ENCODE assay signal across 26 cellular contexts in genomic region chr20:7313047-7313446, GRCh38.
"Had no signal": no experiment of that assay in that cellular context is flagged by ENCODE, and none has a peak within 500 bp of the region (broad histone marks: within the 10 kb centered on the region; RNA-seq: fewer than 3 reads in every experiment).

No MANE protein-coding gene starts in this region.

- H3K27me3 Mint-ChIP-seq: dendritic cell treated with granulocyte-macrophage colony-stimulating factor and Interleukin-4, amounts not matched to agents 40 ng/mL and 50 ng/mL, for 4 days; effector memory CD8-positive, alpha-beta T cell; memory B cell; naive thymus-derived CD4-positive, alpha-beta T cell had no signal

- H3K36me3 ChIP-seq: colonic mucosa, esophagus muscularis mucosa, gastroesophageal sphincter, heart right ventricle, left lung, lower lobe of right lung had no signal

- H3K27ac Mint-ChIP-seq: dendritic cell treated with granulocyte-macrophage colony-stimulating factor and Interleukin-4, amounts not matched to agents 40 ng/mL and 50 ng/mL, for 4 days; effector memory CD8-positive, alpha-beta T cell; endodermal cell; memory B cell; naive thymus-derived CD4-positive, alpha-beta T cell; natural killer cell had no signal

- H3K27ac ChIP-seq: colonic mucosa, esophagus muscularis mucosa, foreskin keratinocyte, gastroesophageal sphincter, heart right ventricle, left lung, lower lobe of right lung had no signal

- H3K27me3 ChIP-seq: colonic mucosa, esophagus muscularis mucosa, foreskin keratinocyte, left lung had no signal

- H3K9me3 ChIP-seq: colonic mucosa, esophagus muscularis mucosa, gastroesophageal sphincter, heart right ventricle, left lung, lower lobe of right lung had no signal

- H3K4me1 Mint-ChIP-seq: endodermal cell; memory B cell; naive thymus-derived CD4-positive, alpha-beta T cell; natural killer cell had no signal

- H3K4me1 ChIP-seq: colonic mucosa, esophagus muscularis mucosa, foreskin keratinocyte, gastroesophageal sphincter, heart right ventricle, left lung, lower lobe of right lung had no signal

- H3K4me3 ChIP-seq: colonic mucosa, esophagus muscularis mucosa, gastroesophageal sphincter, heart right ventricle, left lung, lower lobe of right lung had no signal

- H3K4me3 Mint-ChIP-seq: dendritic cell treated with granulocyte-macrophage colony-stimulating factor and Interleukin-4, amounts not matched to agents 40 ng/mL and 50 ng/mL, for 4 days; effector memory CD8-positive, alpha-beta T cell; endodermal cell; memory B cell; naive thymus-derived CD4-positive, alpha-beta T cell; natural killer cell had no signal

- H3K36me3 Mint-ChIP-seq: memory B cell; naive thymus-derived CD4-positive, alpha-beta T cell; natural killer cell had no signal

- DNase-seq: colonic mucosa; cortex of kidney; effector CD8-positive, alpha-beta T cell; effector memory CD8-positive, alpha-beta T cell; endodermal cell; erythroblast; head of caudate nucleus; heart right ventricle; hippocampal formation; left cardiac atrium; left lung; left ventricle myocardium superior; lower lobe of right lung; mesendoderm; midbrain; naive thymus-derived CD4-positive, alpha-beta T cell; natural killer cell had no signal

- H3K9me3 Mint-ChIP-seq: dendritic cell treated with granulocyte-macrophage colony-stimulating factor and Interleukin-4, amounts not matched to agents 40 ng/mL and 50 ng/mL, for 4 days; endodermal cell had no signal

- FAIRE-seq: endometrium, frontal cortex, islet of Langerhans, keratinocyte had no signal
